ENCODE assay signal across 19 cellular contexts in the genomic region with DNA sequence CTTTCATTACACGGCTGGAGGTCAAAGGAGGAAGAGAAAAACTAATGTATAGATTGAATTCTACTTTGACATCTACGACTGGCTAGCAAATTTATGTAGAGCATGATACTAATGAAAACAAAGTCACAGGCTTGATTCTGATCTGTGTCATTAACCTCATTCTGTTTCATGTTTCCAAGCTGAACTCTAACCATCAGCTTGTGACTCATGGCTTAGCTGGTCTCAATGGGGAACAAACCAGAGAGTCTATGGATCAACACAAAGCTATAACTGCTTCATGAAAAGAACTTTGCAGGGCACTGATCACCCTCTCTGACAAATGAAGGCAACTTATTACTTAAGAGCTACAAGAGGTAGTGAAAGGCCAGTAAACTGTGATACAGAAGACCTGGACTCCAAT.
"Had no signal": no experiment of that assay in that cellular context is flagged by ENCODE, and none has a peak within 500 bp of the region (broad histone marks: within the 10 kb centered on the region; RNA-seq: fewer than 3 reads in every experiment).

No MANE protein-coding gene starts in this region.

- FAIRE-seq: astrocyte had no signal

- H3K27ac ChIP-seq: cardiac muscle cell, dorsolateral prefrontal cortex, lower lobe of right lung, tibial nerve, vagina had no signal

- ATAC-seq: activated naive CD8-positive, alpha-beta T cell treated with anti-CD3 and anti-CD28 coated beads, Interleukin-2, amount 50 U/mL, for 24 hours; activated T-helper 17 cell treated with anti-CD3 and anti-CD28 coated beads, Interleukin-2, amount 50 U/mL, for 72 hours; left cardiac atrium; lower lobe of right lung; right cardiac atrium had no signal

- H3K4me1 ChIP-seq: lower lobe of right lung, tibial nerve, vagina had no signal

- H3K4me3 ChIP-seq: cardiac muscle cell, dorsolateral prefrontal cortex, lower lobe of right lung, tibial nerve, vagina had no signal

- H3K9me3 ChIP-seq: lower lobe of right lung, tibial nerve, vagina had no signal

- DNase-seq: activated CD4-positive, alpha-beta T cell treated with anti-CD3 and anti-CD28 coated beads, Interleukin-2, amount 50 U/mL, for 4 hours; activated CD4-positive, CD25-positive, alpha-beta regulatory T cell treated with anti-CD3 and anti-CD28 coated beads, Interleukin-2, amount 50 U/mL, for 72 hours; activated naive CD4-positive, alpha-beta T cell treated with anti-CD3 and anti-CD28 coated beads for 36 hours; activated naive CD8-positive, alpha-beta T cell treated with anti-CD3 and anti-CD28 coated beads, Interleukin-2, amount 50 U/mL, for 24 hours; dorsolateral prefrontal cortex; endodermal cell; erythroblast; left cardiac atrium; lower lobe of right lung; right cardiac atrium; small intestine; stimulated activated CD4-positive, alpha-beta T cell treated with anti-CD3 and anti-CD28 coated beads, Interleukin-4, amount 100 ng/mL, for 24 hours; stimulated activated naive CD4-positive, alpha-beta T cell; T-helper 9 cell had no signal
